Comparison of ENCODE assay signal across 18 cellular contexts in the genomic region with DNA sequence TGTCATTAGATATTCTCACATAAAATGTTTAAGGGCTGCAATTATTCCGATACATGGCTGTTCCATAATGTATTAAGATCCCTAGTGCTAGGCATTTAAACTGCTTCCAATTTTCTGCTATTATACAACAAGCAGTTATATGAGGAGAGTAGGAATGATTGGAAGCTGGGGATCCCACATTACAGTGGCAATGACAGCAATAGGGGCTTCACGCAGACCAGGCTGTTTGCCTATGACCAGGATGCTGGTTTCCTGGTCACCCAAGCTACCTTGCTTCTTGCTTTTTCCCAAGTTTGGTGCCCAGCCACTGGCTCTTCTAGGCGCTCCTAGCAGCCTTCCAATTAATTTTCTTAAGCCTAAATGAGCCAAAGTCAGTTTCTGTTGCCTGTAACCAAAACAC.
"Had no signal": no experiment of that assay in that cellular context is flagged by ENCODE, and none has a peak within 500 bp of the region (broad histone marks: within the 10 kb centered on the region; RNA-seq: fewer than 3 reads in every experiment).

No MANE protein-coding gene starts in this region.

- ATAC-seq: activated naive CD8-positive, alpha-beta T cell treated with anti-CD3 and anti-CD28 coated beads, Interleukin-2, amount 50 U/mL, for 24 hours; foreskin keratinocyte; psoas muscle; sciatic nerve had no signal

- H3K27ac Mint-ChIP-seq: activated B cell treated with CpG ODN at 0.5 μM for 24 hours; activated naive CD8-positive, alpha-beta T cell treated with anti-CD3 and anti-CD28 coated beads, Interleukin-2, amount 50 U/mL, for 24 hours; activated T-helper 1 cell treated with anti-CD3 and anti-CD28 coated beads, Interleukin-12 subunit alpha, Interleukin-12 subunit beta, Interleukin-2, Interleukin-4 antibody, amounts not matched to agents 30 ng/mL and 10 ng/mL and 1 ng/mL, durations not matched to agents 14 hours and 24 hours and 36 hours; immature natural killer cell; nephron had no signal

- H3K4me3 Mint-ChIP-seq: activated B cell treated with CpG ODN at 0.5 μM for 24 hours; activated naive CD8-positive, alpha-beta T cell treated with anti-CD3 and anti-CD28 coated beads, Interleukin-2, amount 50 U/mL, for 24 hours; activated T-helper 1 cell treated with anti-CD3 and anti-CD28 coated beads, Interleukin-12 subunit alpha, Interleukin-12 subunit beta, Interleukin-2, Interleukin-4 antibody, amounts not matched to agents 30 ng/mL and 10 ng/mL and 1 ng/mL, durations not matched to agents 14 hours and 24 hours and 36 hours; immature natural killer cell; nephron had no signal

- H3K9me3 ChIP-seq: colonic mucosa, psoas muscle, tibial nerve had no signal

- H3K27me3 ChIP-seq: colonic mucosa, foreskin keratinocyte, tibial nerve had no signal

- H3K27me3 Mint-ChIP-seq: activated B cell treated with CpG ODN at 0.5 μM for 24 hours; activated naive CD8-positive, alpha-beta T cell treated with anti-CD3 and anti-CD28 coated beads, Interleukin-2, amount 50 U/mL, for 24 hours had no signal

- DNase-seq: activated B cell treated with CpG ODN at 0.5 μM for 24 hours; activated CD4-positive, alpha-beta T cell treated with anti-CD3 and anti-CD28 coated beads for 48 hours; activated CD8-positive, alpha-beta memory T cell treated with anti-CD3 and anti-CD28 coated beads for 24 hours; activated naive CD4-positive, alpha-beta T cell treated with Interleukin-2 at 50 U/mL for 16 hours; activated naive CD8-positive, alpha-beta T cell treated with anti-CD3 and anti-CD28 coated beads, Interleukin-2, amount 50 U/mL, for 24 hours; colonic mucosa; effector CD4-positive, alpha-beta T cell; foreskin keratinocyte; head of caudate nucleus; immature natural killer cell; mesendoderm; occipital lobe; psoas muscle; SW 1271 had no signal

- H3K9me3 Mint-ChIP-seq: immature natural killer cell, nephron had no signal

- H3K36me3 ChIP-seq: colonic mucosa, tibial nerve had no signal

- H3K4me3 ChIP-seq: colonic mucosa, psoas muscle, tibial nerve had no signal

- H3K27ac ChIP-seq: colonic mucosa, psoas muscle had no signal

- H3K36me3 Mint-ChIP-seq: immature natural killer cell had no signal
